ENCODE assay signal across 9 cellular contexts in the genomic region with DNA sequence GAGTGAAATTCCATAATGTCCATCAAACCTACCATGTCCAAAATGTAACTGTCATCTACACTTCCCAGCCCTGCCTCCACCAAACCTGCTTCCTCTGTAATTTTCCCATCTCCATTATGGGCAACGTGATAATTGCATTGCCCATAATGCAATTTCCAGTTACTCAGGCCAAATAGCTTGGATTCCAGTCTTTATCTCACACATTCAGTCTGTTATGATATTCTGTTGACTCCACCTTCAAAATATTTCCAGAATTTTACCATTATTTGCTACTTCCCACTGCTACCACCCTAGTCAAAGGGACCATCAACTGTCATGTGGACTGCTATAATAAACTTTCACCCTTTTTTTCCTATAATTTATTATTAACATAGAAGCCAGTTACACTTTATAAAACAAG.
"Had no signal": no experiment of that assay in that cellular context is flagged by ENCODE, and none has a peak within 500 bp of the region (broad histone marks: within the 10 kb centered on the region; RNA-seq: fewer than 3 reads in every experiment).

No MANE protein-coding gene starts in this region.

- H3K9me3 ChIP-seq: HAP-1 had no signal

- H3K4me2 ChIP-seq: KMS-11 had no signal

- H3K27ac ChIP-seq: GM23248, HL-60, KMS-11 had no signal

- H3K36me3 ChIP-seq: HAP-1 had no signal

- H3K4me3 ChIP-seq: GM23248, HAP-1 had no signal

- H3K9ac ChIP-seq: GM23248, KMS-11 had no signal

- H2AFZ ChIP-seq: GM23248 had no signal

- DNase-seq: GM23248, GOT3, H7, HFFc6, KBM-7 had no signal

- ATAC-seq: HCT116 had no signal
